15 cellular contexts compared by ENCODE assay signal in genomic region chr5:156892223-156892622, GRCh38. TPM values are rescaled to one million over a fixed set of nuclear protein-coding genes. Genes with fewer than 3 reads are reported as not detected.
DNase-seq lines count a peak whose midpoint lies in the region; ATAC-seq and TF ChIP-seq lines count a peak whose summit lies in the region.
"Had no signal": no experiment of that assay in that cellular context is flagged by ENCODE, and none has a peak within 500 bp of the region (broad histone marks: within the 10 kb centered on the region; RNA-seq: fewer than 3 reads in every experiment).

No MANE protein-coding gene starts in this region.

- H3K4me3 ChIP-seq in PC-3 (ENCODE audit: low read length), result no peak overlapping the region
- no peak overlapping the region for H3K4me3 ChIP-seq in epithelial cell of proximal tubule (ENCODE audit: low read depth, low read length)
- H3K4me3 ChIP-seq: cardiac muscle cell, thyroid gland had no signal

- H3K9me3 ChIP-seq in PC-3 (ENCODE audit: low read length), result no peaks in the 10 kb centered on the region
- H3K9me3 ChIP-seq: thyroid gland had no signal

- no peak overlapping the region for H3K4me2 ChIP-seq in PC-3 (ENCODE audit: low read length)

- POLR2A ChIA-PET in PC-3 (lab: Charles Lee; ENCODE audit: unreplicated experiment), result no interaction called here

- peaks cover 23% of the 10 kb centered on the region for H3K27me3 ChIP-seq in PC-3 (ENCODE audit: low read length)
- H3K27me3 ChIP-seq: cardiac muscle cell, thyroid gland had no signal

- no peaks in the 10 kb centered on the region for H3K9me2 ChIP-seq in PC-3 (replicated peaks; ENCODE audit: low read length)

- ATAC-seq in PC-3 (no peak), GM21717 (IDR thresholded peaks at IDR 0.05; ENCODE audit: unreplicated experiment) (no peak), HG03175 (IDR thresholded peaks at IDR 0.05; ENCODE audit: unreplicated experiment) (no peak)

- H3K4me1 ChIP-seq in PC-3 (ENCODE audit: insufficient read depth, low read length), result no peaks in the 10 kb centered on the region
- H3K4me1 ChIP-seq: thyroid gland had no signal

- no peaks in the 10 kb centered on the region for H4K20me1 ChIP-seq in PC-3 (ENCODE audit: low read length)

- BruUV-seq in PC-3 (replicated peaks; lab: Mats Ljungman, UMichigan), result no TSS peak

- peak; percentile 22 for DNase-seq in DMS53 (lab: John Stamatoyannopoulos, UW)
- no peak for DNase-seq in DMS53 treated with DMSO at 0.1 percent for 48 hours (lab: John Stamatoyannopoulos, UW; ENCODE audit: unreplicated experiment)
- peak; percentile 24 for DNase-seq in GM10266 (ENCODE audit: extremely low spot score)
- DNase-seq in PC-3, result peak; percentile 14
- DNase-seq in epithelial cell of proximal tubule (ENCODE audit: low read depth), result no peak
- no peak for DNase-seq in ecto neural progenitor cell (ENCODE audit: low spot score)
- DNase-seq: activated T-cell treated with anti-CD3 and anti-CD28 coated beads, Interleukin-2, amount 50 U/mL, for 1 hour; NCI-H2081 treated with DMSO at 0.1 percent for 48 hours; small intestine had no signal

- TF ChIP-seq CTCF in GM10266 (IDR thresholded peaks at IDR 0.05; ENCODE audit: control insufficient read depth, insufficient read depth, low read depth, missing control alignments), result peak; percentile 39
- no peak; the same call in 1 of the 2 replicates for TF ChIP-seq CTCF in PC-3 (conservative IDR thresholded peaks at IDR 0.05; ENCODE audit: low read depth, low read length)
- TF ChIP-seq CTCF in epithelial cell of proximal tubule (conservative IDR thresholded peaks at IDR 0.05; ENCODE audit: low read depth, low read length), result peak; percentile 8

- H3K9ac ChIP-seq in PC-3 (ENCODE audit: low read length), result no peak overlapping the region

- intact Hi-C loops in PC-3 (cut with micrococcal nuclease), result loop anchor here (10.0 kb wide), 1 partner anchor 133 kb away; no protein-coding TSS in a partner anchor

- H3F3A ChIP-seq in PC-3 (ENCODE audit: low read length, unreplicated experiment), result no peaks in the 10 kb centered on the region

- H2AFZ ChIP-seq in PC-3 (ENCODE audit: low read length), result no peak overlapping the region

- no peaks in the 10 kb centered on the region for H3K36me3 ChIP-seq in PC-3 (ENCODE audit: low read depth, low read length)
- H3K36me3 ChIP-seq: cardiac muscle cell, thyroid gland had no signal

- H3K27ac ChIP-seq in PC-3 (ENCODE audit: low read length), result no peak overlapping the region
- H3K27ac ChIP-seq: cardiac muscle cell, epithelial cell of prostate, thyroid gland had no signal

- no peaks in the 10 kb centered on the region for H3K79me2 ChIP-seq in PC-3 (ENCODE audit: low read length)

- CTCF ChIA-PET in PC-3 (lab: Charles Lee), result no interaction called here

RNA-seq across cellular contexts. Expression of gene PPP1R2B, which starts 42.1 kb away (rescaled TPM):
- total RNA-seq in PC-3 (2014; rRNA removed), result 0.07 TPM in 1 of 2 replicates, not detected in the other
- 0.06 and 0.07 TPM in 2 replicates for total RNA-seq in epithelial cell of proximal tubule
- total RNA-seq: cardiac muscle cell, liver, thyroid gland had no signal

Comparison
In these comparisons a context has a peak if more than half of its experiments do, and no peak if none do; other contexts are left out.
1. DNase-seq: peak in DMS53 (single experiment), GM10266 (single experiment) and PC-3 (single experiment); none in DMS53 treated with DMSO at 0.1 percent for 48 hours (single experiment), epithelial cell of proximal tubule (single experiment) and ecto neural progenitor cell (single experiment).